Comparison of ENCODE assay signal across 22 cellular contexts in genomic region chr1:33572387-33572786, GRCh38.
"Had no signal": no experiment of that assay in that cellular context is flagged by ENCODE, and none has a peak within 500 bp of the region (broad histone marks: within the 10 kb centered on the region; RNA-seq: fewer than 3 reads in every experiment).

No MANE protein-coding gene starts in this region.

- H3K4me1 Mint-ChIP-seq: IgD-negative memory B cell had no signal

- ATAC-seq: K562, SK-N-SH treated with all-trans-retinoic acid at 6 μM for 48 hours had no signal

- H3K36me3 Mint-ChIP-seq: IgD-negative memory B cell had no signal

- H3K4me3 ChIP-seq: K562, SJCRH30 had no signal

- H3K27ac ChIP-seq: KMS-11, RWPE1, SJCRH30 had no signal

- H3K4me3 Mint-ChIP-seq: IgD-negative memory B cell had no signal

- DNase-seq: Kasumi-1, MM.1S, NCI-H1092 treated with DMSO at 0.1 percent for 48 hours, NCI-H1436, NCI-H187, NCI-H2029, NCI-H2081 treated with DMSO at 0.1 percent for 48 hours, NCI-H2171, NCI-H226, NCI-H446, NCI-H510A, NCI-H524 treated with DMSO at 0.1 percent for 48 hours, NCI-H69, NCI-H774, SHP77 treated with DMSO at 0.1 percent for 48 hours, SJCRH30 had no signal

- H3K36me3 ChIP-seq: SJCRH30 had no signal

- FAIRE-seq: K562, RCC 7860 had no signal

- H3K4me1 ChIP-seq: SJCRH30 had no signal
